ENCODE assay signal across 13 cellular contexts in the genomic region with DNA sequence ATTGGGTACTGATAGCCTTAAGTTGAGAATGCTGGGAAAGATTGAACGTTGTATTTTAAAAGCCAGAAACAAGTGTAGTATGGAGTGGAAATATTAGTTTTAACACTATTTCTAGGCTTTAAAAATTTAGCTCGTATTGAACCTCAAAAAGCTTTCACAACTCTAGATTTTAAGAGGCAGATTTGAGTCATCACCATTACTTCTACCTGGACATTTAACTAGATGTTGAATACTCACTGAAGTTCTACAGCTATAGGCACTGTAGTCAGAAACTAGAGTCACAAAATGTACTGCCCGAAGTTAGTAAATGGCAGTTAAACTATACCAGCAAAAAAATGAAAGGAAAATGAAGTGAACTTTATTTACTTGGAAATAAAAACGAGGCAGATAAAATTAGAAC.
DNase-seq lines count a peak whose midpoint lies in the region; ATAC-seq, FAIRE-seq and TF ChIP-seq lines count a peak whose summit lies in the region.
"Had no signal": no experiment of that assay in that cellular context is flagged by ENCODE, and none has a peak within 500 bp of the region (broad histone marks: within the 10 kb centered on the region; RNA-seq: fewer than 3 reads in every experiment).

No MANE protein-coding gene starts in this region.

- 73% methylated on average over 4 of the region's 4 CpGs for WGBS in prostate gland
- WGBS in H9 (ENCODE audit: extremely low coverage, insufficient read length, low lambda C conversion rate) = no CpG with 5 or more reads among the region's 4 CpGs

- no peak overlapping the region for H3K56ac ChIP-seq in H9 (ENCODE audit: insufficient read length, low read depth, low read length)

- H3K18ac ChIP-seq in H9 (ENCODE audit: insufficient read length, low read depth, low read length) = no peak overlapping the region

- FAIRE-seq in astrocyte (lab: Jason Lieb, UNC) = no peak
- FAIRE-seq: G401.6 had no signal

- H3K9me3 ChIP-seq in astrocyte (ENCODE audit: insufficient read depth, low read depth, low read length) (no peaks in the 10 kb centered on the region), prostate gland (no peaks in the 10 kb centered on the region), H9 (ENCODE audit: control insufficient read depth, low read depth, low read length) (no peaks in the 10 kb centered on the region)

- H3T11ph ChIP-seq in H9 (ENCODE audit: low read length) = no peak overlapping the region

- H3K9ac ChIP-seq in astrocyte (ENCODE audit: low read length) (peak overlapping the region; percentile 10), H9 (ENCODE audit: extremely low read depth, insufficient read length, low read length) (no peak overlapping the region)

- no peak overlapping the region for H2BK5ac ChIP-seq in H9 (ENCODE audit: insufficient read length, low read length)

- H3K4me2 ChIP-seq in astrocyte (ENCODE audit: low read length) (peak overlapping the region; percentile 24), H9 (ENCODE audit: insufficient read depth, insufficient read length, low read length) (no peak overlapping the region)

- H3K9me3 Mint-ChIP-seq in astrocyte (ENCODE audit: unreplicated experiment) = peaks cover 4% of the 10 kb centered on the region
- peaks cover 0 to 2% of the 10 kb centered on the region in 2 experiments; a peak in 1 of 5 replicates for H3K9me3 Mint-ChIP-seq in H9
- H3K9me3 Mint-ChIP-seq in CD14-positive monocyte = no peaks in the 10 kb centered on the region

- H4K8ac ChIP-seq in H9 (replicated peaks; ENCODE audit: insufficient read length, low read depth, low read length) = no peak overlapping the region

- H2BK20ac ChIP-seq in H9 (ENCODE audit: low read depth, low read length, poor library complexity, severe bottlenecking) = no peak overlapping the region

- H3K4me1 ChIP-seq in astrocyte (ENCODE audit: insufficient read depth, low read length) = peaks cover 9% of the 10 kb centered on the region
- H3K4me1 ChIP-seq in prostate gland (replicated peaks) = no peaks in the 10 kb centered on the region
- peaks cover 3% of the 10 kb centered on the region; the same call in 1 of the 2 replicates for H3K4me1 ChIP-seq in H9 (ENCODE audit: insufficient read depth, low read length)

- H2BK12ac ChIP-seq in H9 (ENCODE audit: insufficient read length, low read depth, low read length) = no peak overlapping the region

- DNase-seq in GM20000 (ENCODE audit: low spot score) (peak; percentile 31), astrocyte (ENCODE audit: low read depth) (no peak), DMS114 treated with DMSO at 0.1 percent for 48 hours (lab: John Stamatoyannopoulos, UW; ENCODE audit: unreplicated experiment) (no peak), prostate gland (ENCODE audit: low spot score) (no peak), H9 (no peak), CD14-positive monocyte (ENCODE audit: low spot score) (no peak)
- DNase-seq: activated T-cell treated with anti-CD3 and anti-CD28 coated beads for 4 hours, KG1 had no signal

- H4K20me1 ChIP-seq in astrocyte (ENCODE audit: insufficient read depth, low read length) = peaks cover 2% of the 10 kb centered on the region
- no peaks in the 10 kb centered on the region for H4K20me1 ChIP-seq in H9 (ENCODE audit: control insufficient read depth, insufficient read depth, insufficient read length)

- H3K79me2 ChIP-seq in astrocyte (ENCODE audit: insufficient read depth, low read length) = peaks cover 47% of the 10 kb centered on the region
- H3K79me2 ChIP-seq in H9 (ENCODE audit: insufficient read depth, low read length) = no peaks in the 10 kb centered on the region

- H3K23me2 ChIP-seq in H9 (ENCODE audit: insufficient read length, low read depth, low read length, poor library complexity, severe bottlenecking) = no peaks in the 10 kb centered on the region

- no peaks in the 10 kb centered on the region for H3K79me1 ChIP-seq in H9 (ENCODE audit: insufficient read depth, low read depth, low read length, poor library complexity, severe bottlenecking)

- no peak overlapping the region for H2AK5ac ChIP-seq in H9 (ENCODE audit: insufficient read length, low read length)

- no peaks in the 10 kb centered on the region for H3K27me3 Mint-ChIP-seq in astrocyte (ENCODE audit: low read depth, unreplicated experiment)
- H3K27me3 Mint-ChIP-seq in H9 (ENCODE audit: low read depth) = no peaks in the 10 kb centered on the region
- H3K27me3 Mint-ChIP-seq in CD14-positive monocyte (ENCODE audit: low read depth in 3 of 3) = no peaks in the 10 kb centered on the region

- H3K4ac ChIP-seq in H9 (ENCODE audit: low read depth, low read length) = no peak overlapping the region

- H3K27ac Mint-ChIP-seq in astrocyte (ENCODE audit: unreplicated experiment) (no peak overlapping the region), H9 (peak overlapping the region in 1 of 3 experiments; percentile 19; a peak in 3 of 7 replicates), CD14-positive monocyte (peak overlapping the region in 2 of 7 donors; percentile 69 to 73)

- H4K5ac ChIP-seq in H9 (ENCODE audit: insufficient read length, low read depth, low read length) = no peak overlapping the region

- no peak overlapping the region for H4K91ac ChIP-seq in H9 (ENCODE audit: insufficient read length, low read depth, low read length)

- no peak overlapping the region for H3K14ac ChIP-seq in H9 (ENCODE audit: insufficient read depth, low read length)

- no peak overlapping the region for H3K4me3 Mint-ChIP-seq in astrocyte (ENCODE audit: unreplicated experiment)
- H3K4me3 Mint-ChIP-seq in H9 = no peak overlapping the region
- H3K4me3 Mint-ChIP-seq in CD14-positive monocyte = no peak overlapping the region
- H3K4me3 Mint-ChIP-seq: mesothelial cell of epicardium had no signal

- H3K27me3 ChIP-seq in astrocyte (ENCODE audit: insufficient read depth, low read length) = no peaks in the 10 kb centered on the region
- no peaks in the 10 kb centered on the region for H3K27me3 ChIP-seq in prostate gland (replicated peaks; ENCODE audit: insufficient read depth)
- no peaks in the 10 kb centered on the region for H3K27me3 ChIP-seq in H9 (ENCODE audit: insufficient read depth, low read length)

- H3K4me1 Mint-ChIP-seq in astrocyte (ENCODE audit: low read depth, unreplicated experiment) (peaks cover 23% of the 10 kb centered on the region), H9 (peaks cover 19 to 25% of the 10 kb centered on the region in 2 experiments), CD14-positive monocyte (peaks cover 11% of the 10 kb centered on the region)
- H3K4me1 Mint-ChIP-seq: mesothelial cell of epicardium had no signal

- peak overlapping the region; percentile 33 for H3K27ac ChIP-seq in astrocyte (ENCODE audit: low read depth, low read length)
- no peak overlapping the region for H3K27ac ChIP-seq in prostate gland
- no peak overlapping the region for H3K27ac ChIP-seq in H9 (ENCODE audit: insufficient read length, low read depth, low read length)

- H2BK15ac ChIP-seq in H9 (ENCODE audit: low read depth, low read length) = no peak overlapping the region

- no peak for TF ChIP-seq POLR2A in prostate gland (IDR thresholded peaks at IDR 0.05)

- H2AFZ ChIP-seq in astrocyte (ENCODE audit: low read depth, low read length) (no peak overlapping the region), H9 (ENCODE audit: low read length) (no peak overlapping the region)

- H3K23ac ChIP-seq in H9 (ENCODE audit: insufficient read length, low read depth, low read length) = no peak overlapping the region

- intact Hi-C loops in prostate gland (cut with DNase I) (no loop called here), CD14-positive monocyte (cut with micrococcal nuclease) (no loop called here)

- H3K4me3 ChIP-seq in astrocyte (ENCODE audit: insufficient read depth, low read depth, low read length) (no peak overlapping the region), prostate gland (no peak overlapping the region)

- H3K36me3 Mint-ChIP-seq in astrocyte (ENCODE audit: low read depth, unreplicated experiment) (peaks cover 2% of the 10 kb centered on the region), H9 (ENCODE audit: insufficient read depth in 1 of 3, low read depth in 3 of 3) (no peaks in the 10 kb centered on the region), CD14-positive monocyte (peaks cover 3 to 7% of the 10 kb centered on the region in 2 donors)

- ATAC-seq in GM18508 (IDR thresholded peaks at IDR 0.05; ENCODE audit: insufficient read depth, unreplicated experiment) (peak; percentile 76), HG03095 (IDR thresholded peaks at IDR 0.05; ENCODE audit: unreplicated experiment) (peak; percentile 87)
- ATAC-seq: Panc1 had no signal

- H3K36me3 ChIP-seq in astrocyte (ENCODE audit: insufficient read depth, low read length) (no peaks in the 10 kb centered on the region), prostate gland (no peaks in the 10 kb centered on the region)

- TF ChIP-seq CTCF in GM20000 (IDR thresholded peaks at IDR 0.05; ENCODE audit: extremely low read depth, missing control alignments) (no peak), astrocyte (IDR thresholded peaks at IDR 0.05; ENCODE audit: insufficient read depth, low read depth, low read length) (no peak), prostate gland (IDR thresholded peaks at IDR 0.05) (no peak), H9 (conservative IDR thresholded peaks at IDR 0.05) (no peak), CD14-positive monocyte (IDR thresholded peaks at IDR 0.05) (no peak)

- no peak overlapping the region for H2BK120ac ChIP-seq in H9 (ENCODE audit: low read depth, low read length, poor library complexity, severe bottlenecking)
